In genomic region chr19:8576273-8576993, GRCh38 we compare ENCODE assay signal across 10 cellular contexts. TPM values are rescaled to one million over a fixed set of nuclear protein-coding genes. Genes with fewer than 3 reads are reported as not detected.
DNase-seq lines count a peak whose midpoint lies in the region; ATAC-seq and TF ChIP-seq lines count a peak whose summit lies in the region.
"Had no signal": no experiment of that assay in that cellular context is flagged by ENCODE, and none has a peak within 500 bp of the region (broad histone marks: within the 10 kb centered on the region; RNA-seq: fewer than 3 reads in every experiment).

No MANE protein-coding gene starts in this region.

- H3K36me3 Mint-ChIP-seq in MCF 10A (ENCODE audit: insufficient read depth, unreplicated experiment): no peaks in the 10 kb centered on the region
- peaks cover 54% of the 10 kb centered on the region for H3K36me3 Mint-ChIP-seq in activated CD4-positive, alpha-beta memory T cell treated with anti-CD3 and anti-CD28 coated beads, Interleukin-2, amount 10 ng/mL, durations not matched to agents 7 days and 5 days (ENCODE audit: low read depth)

- no peak overlapping the region for H3K27ac Mint-ChIP-seq in MCF 10A (ENCODE audit: low read depth, unreplicated experiment)
- peak overlapping the region; percentile 96 for H3K27ac Mint-ChIP-seq in activated CD4-positive, alpha-beta memory T cell treated with anti-CD3 and anti-CD28 coated beads, Interleukin-2, amount 10 ng/mL, durations not matched to agents 7 days and 5 days

- H3K9me3 Mint-ChIP-seq in MCF 10A (ENCODE audit: unreplicated experiment): no peaks in the 10 kb centered on the region
- H3K9me3 Mint-ChIP-seq in activated CD4-positive, alpha-beta memory T cell treated with anti-CD3 and anti-CD28 coated beads, Interleukin-2, amount 10 ng/mL, durations not matched to agents 7 days and 5 days: peaks cover 6% of the 10 kb centered on the region

- H3K4me1 Mint-ChIP-seq in MCF 10A (ENCODE audit: insufficient read depth, unreplicated experiment): peaks cover 14% of the 10 kb centered on the region
- peaks cover 71% of the 10 kb centered on the region for H3K4me1 Mint-ChIP-seq in activated CD4-positive, alpha-beta memory T cell treated with anti-CD3 and anti-CD28 coated beads, Interleukin-2, amount 10 ng/mL, durations not matched to agents 7 days and 5 days

- ATAC-seq in left colon (peak; percentile 84), upper lobe of left lung (ENCODE audit: low FRiP score in 2 of 2) (peak; percentile 51 to 54), HG02763 (IDR thresholded peaks at IDR 0.05; ENCODE audit: unreplicated experiment) (no peak), HG03159 (IDR thresholded peaks at IDR 0.05; ENCODE audit: unreplicated experiment) (no peak)

- H3K4me1 ChIP-seq in breast epithelium (no peaks in the 10 kb centered on the region), upper lobe of left lung (peaks cover 31 to 69% (median 53%) of the 10 kb centered on the region in 4 donors)

- H3K4me3 Mint-ChIP-seq in MCF 10A (ENCODE audit: unreplicated experiment): no peak overlapping the region
- peak overlapping the region; percentile 95 for H3K4me3 Mint-ChIP-seq in activated CD4-positive, alpha-beta memory T cell treated with anti-CD3 and anti-CD28 coated beads, Interleukin-2, amount 10 ng/mL, durations not matched to agents 7 days and 5 days

- CTCF ChIA-PET in MCF 10A (lab: Yijun Ruan, JAX): interaction anchor here (0.6 to 6.7 kb wide), 6 partner anchors 18 to 258 kb away, joined by 3 to 62 read pairs (median 4); partner anchors contain the start of gene MARCHF2
- CTCF ChIA-PET in activated CD4-positive, alpha-beta memory T cell treated with anti-CD3 and anti-CD28 coated beads, Interleukin-2, amount 10 ng/mL, durations not matched to agents 7 days and 5 days (lab: Charles Lee): interaction anchor here (0.6 to 7.6 kb wide), 9 partner anchors 7 to 130 kb away, joined by 3 to 69 read pairs (median 3); partner anchors contain the start of gene ZNF414

- no peaks in the 10 kb centered on the region for H3K9me3 ChIP-seq in breast epithelium
- no peaks in the 10 kb centered on the region for H3K9me3 ChIP-seq in upper lobe of left lung

- WGBS in upper lobe of left lung, 2 donors: 48 to 68% methylated on average over 11 to 19 of the region's 19 CpGs

- POLR2A ChIA-PET in MCF 10A (lab: Yijun Ruan, JAX): interaction anchor here (0.5 kb wide), 1 partner anchor 62 kb away, joined by 3 read pairs; the partner anchor contains the start of gene ZNF414
- POLR2A ChIA-PET in activated CD4-positive, alpha-beta memory T cell treated with anti-CD3 and anti-CD28 coated beads, Interleukin-2, amount 10 ng/mL, durations not matched to agents 7 days and 5 days (lab: Charles Lee): interaction anchor here (0.7 to 4.7 kb wide), 17 partner anchors 9 to 186 kb away, joined by 3 to 50 read pairs (median 5); partner anchors contain the start of genes HNRNPM, MARCHF2, RAB11B and ZNF414

- intact Hi-C loops in breast epithelium (cut with DNase I; ENCODE audit: low total_unique reads): no loop called here
- intact Hi-C loops in MCF 10A (cut with micrococcal nuclease): no loop called here
- intact Hi-C loops in left colon (cut with DNase I, micrococcal nuclease): no loop called here

- no peak for TF ChIP-seq POLR2A in breast epithelium (IDR thresholded peaks at IDR 0.05)
- TF ChIP-seq POLR2A in upper lobe of left lung (IDR thresholded peaks at IDR 0.05): no peak

- no peak for TF ChIP-seq EP300 in upper lobe of left lung (IDR thresholded peaks at IDR 0.05)

- H3K27me3 Mint-ChIP-seq in MCF 10A (ENCODE audit: insufficient read depth, unreplicated experiment): peaks cover 22% of the 10 kb centered on the region
- peaks cover 3% of the 10 kb centered on the region for H3K27me3 Mint-ChIP-seq in activated CD4-positive, alpha-beta memory T cell treated with anti-CD3 and anti-CD28 coated beads, Interleukin-2, amount 10 ng/mL, durations not matched to agents 7 days and 5 days

- TF ChIP-seq CTCF in breast epithelium (IDR thresholded peaks at IDR 0.05) (no peak), MCF 10A (IDR thresholded peaks at IDR 0.05; ENCODE audit: unreplicated experiment) (no peak), upper lobe of left lung (IDR thresholded peaks at IDR 0.05) (no peak)

- H3K27me3 ChIP-seq in breast epithelium (peaks cover 0 to 12% of the 10 kb centered on the region in 2 donors), upper lobe of left lung (no peaks in the 10 kb centered on the region)

- H3K4me3 ChIP-seq in breast epithelium (peak overlapping the region; percentile 27 to 40 (median 40)), upper lobe of left lung (peak overlapping the region; percentile 33 to 59 (median 48))

- H3K36me3 ChIP-seq in breast epithelium (no peaks in the 10 kb centered on the region), upper lobe of left lung (no peaks in the 10 kb centered on the region)

- DNase-seq in breast epithelium (ENCODE audit: low spot score in 2 of 2) (no peak), MCF 10A (ENCODE audit: unreplicated experiment) (no peak), left colon (peak in 1 of 2 donors; percentile 41), upper lobe of left lung (peak in 1 of 2 donors; percentile 69), ecto neural progenitor cell (ENCODE audit: low spot score) (no peak)
- peak; percentile 46 for DNase-seq in activated CD4-positive, alpha-beta memory T cell treated with anti-CD3 and anti-CD28 coated beads, Interleukin-2, amount 10 ng/mL, durations not matched to agents 7 days and 5 days

- H3K27ac ChIP-seq in breast epithelium (no peak overlapping the region), upper lobe of left lung (peak overlapping the region; percentile 75 to 89 (median 81))
- H3K27ac ChIP-seq: VCaP had no signal

- BruUV-seq in MCF 10A (replicated peaks; lab: Mats Ljungman, UMichigan): no TSS peak

RNA-seq across cellular contexts. Expression of gene MYO1F, which starts 0.8 kb away (rescaled TPM):
- total RNA-seq in breast epithelium (10 to 100 TPM in 2 of 3 donors, 1 to 10 TPM in 1; 8.5 to 31.0 (median 11.3) TPM), MCF 10A (2022) (0.16 and 0.27 TPM in 2 replicates), left colon (10 to 100 TPM in 1 of 2 donors, 1 to 10 TPM in 1; 5.4 to 12.1 TPM), upper lobe of left lung (100 to 1,000 TPM in 4 of 6 donors, 10 to 100 TPM in 2; 47.3 to 246 (median 127) TPM)
- total RNA-seq in activated CD4-positive, alpha-beta memory T cell treated with anti-CD3 and anti-CD28 coated beads, Interleukin-2, amount 10 ng/mL, durations not matched to agents 7 days and 5 days: 100 to 1,000 TPM; 420 TPM

RNA-seq across cellular contexts. Expression of gene ADAMTS10, which starts 34.1 kb away (rescaled TPM):
- total RNA-seq in breast epithelium (10 to 100 TPM; 23.4 to 68.2 (median 48.2) TPM), MCF 10A (2022) (not detected in 2 replicates), left colon (1 to 10 TPM; 4.2 to 8.9 TPM), upper lobe of left lung (100 to 1,000 TPM in 1 of 6 donors, 10 to 100 TPM in 5; 11.9 to 103 (median 19.8) TPM)
- 1 to 10 TPM; 2.6 to 2.8 TPM for total RNA-seq in activated CD4-positive, alpha-beta memory T cell treated with anti-CD3 and anti-CD28 coated beads, Interleukin-2, amount 10 ng/mL, durations not matched to agents 7 days and 5 days

RNA-seq across cellular contexts. Expression of gene NFILZ, which starts 54.0 kb away (rescaled TPM):
- not detected for total RNA-seq in breast epithelium
- total RNA-seq in MCF 10A (2022): not detected in 2 replicates
- total RNA-seq in activated CD4-positive, alpha-beta memory T cell treated with anti-CD3 and anti-CD28 coated beads, Interleukin-2, amount 10 ng/mL, durations not matched to agents 7 days and 5 days: not detected
- total RNA-seq in left colon: not detected
- not detected for total RNA-seq in upper lobe of left lung
- total RNA-seq: temporal lobe had no signal

Comparison
In these comparisons a context has a peak if more than half of its experiments do, and no peak if none do; other contexts are left out.
1. H3K27ac ChIP-seq: peak in upper lobe of left lung (4 of 4); none in breast epithelium (0 of 2).
2. ATAC-seq: peak in left colon (single experiment) and upper lobe of left lung (2 of 2); none in HG02763 (single experiment) and HG03159 (single experiment).